9 cellular contexts compared by ENCODE assay signal in genomic region chr10:5565671-5566581, GRCh38. TPM values are rescaled to one million over a fixed set of nuclear protein-coding genes. Genes with fewer than 3 reads are reported as not detected.
DNase-seq lines count a peak whose midpoint lies in the region; ATAC-seq and TF ChIP-seq lines count a peak whose summit lies in the region.
"Had no signal": no experiment of that assay in that cellular context is flagged by ENCODE, and none has a peak within 500 bp of the region (broad histone marks: within the 10 kb centered on the region; RNA-seq: fewer than 3 reads in every experiment).

No MANE protein-coding gene starts in this region.

- no peak overlapping the region for H3K27ac ChIP-seq in CD4-positive, alpha-beta memory T cell (ENCODE audit: low read depth, low read length)

- no peak overlapping the region for H3K4me3 ChIP-seq in CD4-positive, alpha-beta memory T cell (ENCODE audit: low read length in 2 of 2)

- no peaks in the 10 kb centered on the region for H3K9me3 ChIP-seq in CD4-positive, alpha-beta memory T cell (ENCODE audit: control insufficient read depth in 1 of 2, low read length in 2 of 2)

- no peak for TF ChIP-seq CTCF in nephron (IDR thresholded peaks at IDR 0.05; ENCODE audit: unreplicated experiment in 3 of 3)

- H3K27ac Mint-ChIP-seq in CD4-positive, alpha-beta memory T cell = peak overlapping the region; percentile 70 to 99 (median 98)
- peak overlapping the region in 2 of 3 experiments; percentile 87 to 97 for H3K27ac Mint-ChIP-seq in nephron

- H3K4me3 Mint-ChIP-seq in CD4-positive, alpha-beta memory T cell = peak overlapping the region in 3 of 8 donors; percentile 22 to 87 (median 34)
- no peak overlapping the region for H3K4me3 Mint-ChIP-seq in nephron

- no peak for ATAC-seq in GM18867 (IDR thresholded peaks at IDR 0.05; ENCODE audit: unreplicated experiment)

- intact Hi-C loops in CD4-positive, alpha-beta memory T cell (cut with micrococcal nuclease) = loop anchor here (2.0 kb wide), 1 partner anchor 17 kb away; no protein-coding TSS in a partner anchor

- no peak for DNase-seq in CD4-positive, alpha-beta memory T cell
- peak; percentile 94 for DNase-seq in LHCN-M2 (ENCODE audit: low read depth)
- DNase-seq in dedifferentiated amniotic fluid mesenchymal stem cell (ENCODE audit: extremely low spot score) = peak; percentile 69
- DNase-seq in DMS 273 treated with DMSO at 0.1 percent for 48 hours (lab: John Stamatoyannopoulos, UW) = no peak
- DNase-seq in NCI-H526 (lab: John Stamatoyannopoulos, UW) = no peak
- DNase-seq in retina = no peak
- DNase-seq: central memory CD4-positive, alpha-beta T cell had no signal

- H3K36me3 ChIP-seq in CD4-positive, alpha-beta memory T cell (ENCODE audit: insufficient read depth, low read length) = no peaks in the 10 kb centered on the region

- POLR2A ChIA-PET in CD4-positive, alpha-beta memory T cell (lab: Charles Lee; ENCODE audit: partially characterized antibody) = interaction anchor here (0.8 to 3.6 kb wide), 7 partner anchors 8 to 274 kb away, joined by 3 to 37 read pairs (median 5); no protein-coding TSS in a partner anchor

- H3K27me3 ChIP-seq in CD4-positive, alpha-beta memory T cell (ENCODE audit: insufficient read depth, low read length) = no peaks in the 10 kb centered on the region

- peaks cover 33% of the 10 kb centered on the region for H3K4me1 ChIP-seq in CD4-positive, alpha-beta memory T cell (ENCODE audit: insufficient read depth, low read length)

- peaks cover 0 to 7% (median 0%) of the 10 kb centered on the region in 8 donors for H3K9me3 Mint-ChIP-seq in CD4-positive, alpha-beta memory T cell
- H3K9me3 Mint-ChIP-seq in nephron = no peaks in the 10 kb centered on the region

- peaks cover 5 to 8% of the 10 kb centered on the region in 2 donors for H3K36me3 Mint-ChIP-seq in CD4-positive, alpha-beta memory T cell
- no peaks in the 10 kb centered on the region for H3K36me3 Mint-ChIP-seq in nephron (ENCODE audit: low read depth)

- CTCF ChIA-PET in CD4-positive, alpha-beta memory T cell (lab: Charles Lee; ENCODE audit: partially characterized antibody) = interaction anchor here (1.1 to 3.9 kb wide), 3 partner anchors 21 to 64 kb away, joined by 3 to 22 read pairs (median 4); no protein-coding TSS in a partner anchor

- no peaks in the 10 kb centered on the region for H3K27me3 Mint-ChIP-seq in CD4-positive, alpha-beta memory T cell
- peaks cover 7% of the 10 kb centered on the region for H3K27me3 Mint-ChIP-seq in nephron (ENCODE audit: low read depth)

- peaks cover 28 to 51% (median 35%) of the 10 kb centered on the region in 4 donors for H3K4me1 Mint-ChIP-seq in CD4-positive, alpha-beta memory T cell
- H3K4me1 Mint-ChIP-seq in nephron = peaks cover 48% of the 10 kb centered on the region

RNA-seq across cellular contexts. Expression of gene CALML3, which starts 41.2 kb away (rescaled TPM):
- total RNA-seq in CD4-positive, alpha-beta memory T cell = not detected
- not detected for polyA plus RNA-seq in CD4-positive, alpha-beta memory T cell
- not detected in 2 replicates for total RNA-seq in LHCN-M2 (2014; rRNA removed)
- polyA plus RNA-seq in LHCN-M2 (2012) = not detected

Comparison
In these comparisons a context has a peak if more than half of its experiments do, and no peak if none do; other contexts are left out.
1. DNase-seq: peak in LHCN-M2 (single experiment) and dedifferentiated amniotic fluid mesenchymal stem cell (single experiment); none in CD4-positive, alpha-beta memory T cell (0 of 5), DMS 273 treated with DMSO at 0.1 percent for 48 hours (single experiment), NCI-H526 (0 of 2) and retina (single experiment).